25 cellular contexts compared by ENCODE assay signal in genomic region chr9:80881350-80881749, GRCh38.
"Had no signal": no experiment of that assay in that cellular context is flagged by ENCODE, and none has a peak within 500 bp of the region (broad histone marks: within the 10 kb centered on the region; RNA-seq: fewer than 3 reads in every experiment).

No MANE protein-coding gene starts in this region.

- H2AFZ ChIP-seq: parathyroid adenoma had no signal

- H3K27ac Mint-ChIP-seq: activated naive CD4-positive, alpha-beta T cell treated with anti-CD3 and anti-CD28 coated beads for 36 hours; activated naive CD8-positive, alpha-beta T cell treated with anti-CD3 and anti-CD28 coated beads, Interleukin-2, amount 10 ng/mL, durations not matched to agents 7 days and 5 days; naive thymus-derived CD4-positive, alpha-beta T cell; stimulated activated memory B cell treated with anti-CD40 and anti-IgM and Interleukin-4, amounts not matched to agents 10 μg/mL and 1 μg/mL and 100 μg/mL, for 72 hours had no signal

- H3K4me3 Mint-ChIP-seq: activated naive CD4-positive, alpha-beta T cell treated with anti-CD3 and anti-CD28 coated beads for 36 hours; activated naive CD8-positive, alpha-beta T cell treated with anti-CD3 and anti-CD28 coated beads, Interleukin-2, amount 10 ng/mL, durations not matched to agents 7 days and 5 days; naive thymus-derived CD4-positive, alpha-beta T cell; stimulated activated memory B cell treated with anti-CD40 and anti-IgM and Interleukin-4, amounts not matched to agents 10 μg/mL and 1 μg/mL and 100 μg/mL, for 72 hours had no signal

- H3K4me3 ChIP-seq: coronary artery, esophagus squamous epithelium, gastrocnemius medialis, left lung, lung, right lobe of liver, skin epidermis, stomach, suprapubic skin, tibial nerve had no signal

- H3K27me3 Mint-ChIP-seq: activated naive CD8-positive, alpha-beta T cell treated with anti-CD3 and anti-CD28 coated beads, Interleukin-2, amount 10 ng/mL, durations not matched to agents 7 days and 5 days; naive thymus-derived CD4-positive, alpha-beta T cell; stimulated activated memory B cell treated with anti-CD40 and anti-IgM and Interleukin-4, amounts not matched to agents 10 μg/mL and 1 μg/mL and 100 μg/mL, for 72 hours had no signal

- H3K27ac ChIP-seq: coronary artery, esophagus squamous epithelium, gastrocnemius medialis, left lung, parathyroid adenoma, right lobe of liver, skin epidermis, stomach, suprapubic skin, tibial nerve had no signal

- H3K9me3 ChIP-seq: esophagus squamous epithelium, gastrocnemius medialis, left lung, right lobe of liver, stomach, suprapubic skin, tibial nerve had no signal

- H3K9me3 Mint-ChIP-seq: activated naive CD8-positive, alpha-beta T cell treated with anti-CD3 and anti-CD28 coated beads, Interleukin-2, amount 10 ng/mL, durations not matched to agents 7 days and 5 days; stimulated activated memory B cell treated with anti-CD40 and anti-IgM and Interleukin-4, amounts not matched to agents 10 μg/mL and 1 μg/mL and 100 μg/mL, for 72 hours had no signal

- H3K4me1 ChIP-seq: esophagus squamous epithelium, left lung, parathyroid adenoma, right lobe of liver, stomach, suprapubic skin, tibial nerve had no signal

- H3K4me1 Mint-ChIP-seq: activated naive CD8-positive, alpha-beta T cell treated with anti-CD3 and anti-CD28 coated beads, Interleukin-2, amount 10 ng/mL, durations not matched to agents 7 days and 5 days; naive thymus-derived CD4-positive, alpha-beta T cell; stimulated activated memory B cell treated with anti-CD40 and anti-IgM and Interleukin-4, amounts not matched to agents 10 μg/mL and 1 μg/mL and 100 μg/mL, for 72 hours had no signal

- H3K27me3 ChIP-seq: esophagus squamous epithelium, gastrocnemius medialis, left lung, right lobe of liver, stomach, suprapubic skin, tibial nerve had no signal

- FAIRE-seq: kidney, TTC549 had no signal

- DNase-seq: activated CD8-positive, alpha-beta memory T cell treated with anti-CD3 and anti-CD28 coated beads, Interleukin-2, amount 50 U/mL, for 48 hours; activated effector memory CD4-positive, alpha-beta T cell treated with Interleukin-2 at 50 U/mL for 16 hours; activated naive CD4-positive, alpha-beta T cell treated with anti-CD3 and anti-CD28 coated beads for 36 hours; activated naive CD8-positive, alpha-beta T cell treated with anti-CD3 and anti-CD28 coated beads, Interleukin-2, amount 10 ng/mL, durations not matched to agents 7 days and 5 days; activated T-cell treated with anti-CD3 and anti-CD28 coated beads, Interleukin-2, amount 50 U/mL, for 48 hours; amniotic stem cell; cerebellar nuclear complex; esophagus squamous epithelium; gastrocnemius medialis; head of caudate nucleus; kidney; left lung; naive thymus-derived CD4-positive, alpha-beta T cell; right lobe of liver; stimulated activated CD4-positive, alpha-beta T cell treated with anti-CD3 and anti-CD28 coated beads, Interleukin-2, amount 100 ng/mL, for 24 hours; stomach; T-helper 1 cell had no signal

- H3K36me3 ChIP-seq: esophagus squamous epithelium, gastrocnemius medialis, left lung, right lobe of liver, stomach, suprapubic skin, tibial nerve had no signal

- H3K36me3 Mint-ChIP-seq: activated naive CD8-positive, alpha-beta T cell treated with anti-CD3 and anti-CD28 coated beads, Interleukin-2, amount 10 ng/mL, durations not matched to agents 7 days and 5 days; naive thymus-derived CD4-positive, alpha-beta T cell; stimulated activated memory B cell treated with anti-CD40 and anti-IgM and Interleukin-4, amounts not matched to agents 10 μg/mL and 1 μg/mL and 100 μg/mL, for 72 hours had no signal

- H3K9ac ChIP-seq: parathyroid adenoma had no signal

- H3K79me2 ChIP-seq: parathyroid adenoma had no signal
